10 cellular contexts compared by ENCODE assay signal in the genomic region with DNA sequence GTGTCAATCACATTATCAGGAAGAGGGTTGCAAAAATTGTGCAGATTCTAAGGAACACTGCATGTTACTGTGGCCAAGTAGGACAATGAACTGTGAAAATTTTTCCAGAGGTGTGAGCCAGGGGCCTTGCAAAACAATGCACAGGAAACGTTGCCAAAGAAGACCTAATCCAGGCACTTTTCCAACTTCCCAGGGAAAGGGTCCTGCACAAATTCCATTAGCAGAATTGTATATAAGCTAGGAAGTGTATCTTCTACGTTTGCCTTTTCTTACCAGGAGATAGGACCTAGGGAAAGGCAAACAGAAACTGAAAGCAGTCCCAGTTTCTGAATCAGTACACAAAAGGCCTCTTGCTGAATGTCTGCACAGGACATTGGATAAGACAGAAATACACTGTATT.
A peak's percentile ranks its signal among the peaks of the same experiment; 100 is the strongest.
DNase-seq lines count a peak whose midpoint lies in the region; ATAC-seq and TF ChIP-seq lines count a peak whose summit lies in the region.
"Had no signal": no experiment of that assay in that cellular context is flagged by ENCODE, and none has a peak within 500 bp of the region (broad histone marks: within the 10 kb centered on the region; RNA-seq: fewer than 3 reads in every experiment).

No MANE protein-coding gene starts in this region.

- peak overlapping the region; percentile 21 for H3K4me3 Mint-ChIP-seq in osteocyte (ENCODE audit: unreplicated experiment)
- no peak overlapping the region for H3K4me3 Mint-ChIP-seq in naive thymus-derived CD8-positive, alpha-beta T cell
- H3K4me3 Mint-ChIP-seq: activated B cell treated with CpG ODN at 0.5 μM for 24 hours had no signal

- DNase-seq in DMS153 treated with DMSO at 0.1 percent for 48 hours (lab: John Stamatoyannopoulos, UW; ENCODE audit: unreplicated experiment) (peak; percentile 45), OCI-M1 (lab: John Stamatoyannopoulos, UW) (peak; percentile 80), fibroblast of the aortic adventitia (ENCODE audit: low read depth) (peak; percentile 62), osteocyte (ENCODE audit: extremely low spot score, unreplicated experiment) (no peak), DMS 273 (lab: John Stamatoyannopoulos, UW; ENCODE audit: unreplicated experiment) (no peak), epidermal melanocyte (ENCODE audit: insufficient read length, low spot score) (no peak)
- no peak for DNase-seq in naive thymus-derived CD8-positive, alpha-beta T cell
- DNase-seq: activated B cell treated with CpG ODN at 0.5 μM for 24 hours, gastrocnemius medialis had no signal

- H3K4me1 Mint-ChIP-seq in osteocyte (ENCODE audit: unreplicated experiment): peaks cover 17% of the 10 kb centered on the region
- peaks cover 0 to 6% (median 0%) of the 10 kb centered on the region in 4 donors for H3K4me1 Mint-ChIP-seq in naive thymus-derived CD8-positive, alpha-beta T cell
- H3K4me1 Mint-ChIP-seq: activated B cell treated with CpG ODN at 0.5 μM for 24 hours had no signal

- H3K36me3 Mint-ChIP-seq in osteocyte (ENCODE audit: unreplicated experiment): no peaks in the 10 kb centered on the region
- H3K36me3 Mint-ChIP-seq in naive thymus-derived CD8-positive, alpha-beta T cell: no peaks in the 10 kb centered on the region

- ATAC-seq in HG03342 (IDR thresholded peaks at IDR 0.05; ENCODE audit: unreplicated experiment): no peak
- ATAC-seq in naive thymus-derived CD8-positive, alpha-beta T cell: no peak

- no peak overlapping the region for H3K4me3 ChIP-seq in fibroblast of the aortic adventitia (ENCODE audit: low read depth, low read length)
- H3K4me3 ChIP-seq: gastrocnemius medialis had no signal

- no peaks in the 10 kb centered on the region for H3K9me3 Mint-ChIP-seq in osteocyte (ENCODE audit: unreplicated experiment)
- H3K9me3 Mint-ChIP-seq in naive thymus-derived CD8-positive, alpha-beta T cell: peaks cover 0 to 9% (median 0%) of the 10 kb centered on the region in 9 donors
- H3K9me3 Mint-ChIP-seq: activated B cell treated with CpG ODN at 0.5 μM for 24 hours had no signal

- POLR2A ChIA-PET in naive thymus-derived CD8-positive, alpha-beta T cell (lab: Charles Lee): no interaction called here

- H3K27me3 Mint-ChIP-seq in osteocyte (ENCODE audit: unreplicated experiment): no peaks in the 10 kb centered on the region
- H3K27me3 Mint-ChIP-seq in naive thymus-derived CD8-positive, alpha-beta T cell: no peaks in the 10 kb centered on the region
- H3K27me3 Mint-ChIP-seq: activated B cell treated with CpG ODN at 0.5 μM for 24 hours had no signal

- peak overlapping the region; percentile 45 for H3K27ac Mint-ChIP-seq in osteocyte (ENCODE audit: unreplicated experiment)
- peak overlapping the region in 1 of 10 donors; percentile 30 for H3K27ac Mint-ChIP-seq in naive thymus-derived CD8-positive, alpha-beta T cell
- H3K27ac Mint-ChIP-seq: activated B cell treated with CpG ODN at 0.5 μM for 24 hours had no signal

- TF ChIP-seq CTCF in fibroblast of the aortic adventitia (IDR thresholded peaks at IDR 0.05; ENCODE audit: insufficient read depth, low read length): no peak
- TF ChIP-seq CTCF in osteocyte (IDR thresholded peaks at IDR 0.05): no peak

Comparison
In these comparisons a context has a peak if more than half of its experiments do, and no peak if none do; other contexts are left out.
1. DNase-seq: peak in DMS153 treated with DMSO at 0.1 percent for 48 hours (single experiment), OCI-M1 (single experiment) and fibroblast of the aortic adventitia (single experiment); none in osteocyte (single experiment), DMS 273 (single experiment), epidermal melanocyte (single experiment) and naive thymus-derived CD8-positive, alpha-beta T cell (0 of 10).